26 cellular contexts compared by ENCODE assay signal in genomic region chr22:20798974-20799373, GRCh38. TPM values are rescaled to one million over a fixed set of nuclear protein-coding genes. Genes with fewer than 3 reads are reported as not detected.
"Had no signal": no experiment of that assay in that cellular context is flagged by ENCODE, and none has a peak within 500 bp of the region (broad histone marks: within the 10 kb centered on the region; RNA-seq: fewer than 3 reads in every experiment).

No MANE protein-coding gene starts in this region.

- H3K4me1 Mint-ChIP-seq: brain, memory B cell had no signal

- H3K4me1 ChIP-seq: ascending aorta, spleen had no signal

- H3K9me3 Mint-ChIP-seq: brain; endodermal cell; memory B cell; natural killer cell treated with Interleukin-12 subunit alpha and Interleukin-12 subunit beta and Interleukin-15 and Interleukin-18, amount 100 ng/mL, for 72 hours had no signal

- H3K27me3 Mint-ChIP-seq: activated naive CD8-positive, alpha-beta T cell; brain; memory B cell; natural killer cell treated with Interleukin-12 subunit alpha and Interleukin-12 subunit beta and Interleukin-15 and Interleukin-18, amount 100 ng/mL, for 72 hours had no signal

- H3K27ac Mint-ChIP-seq: activated naive CD8-positive, alpha-beta T cell; brain; memory B cell; natural killer cell treated with Interleukin-12 subunit alpha and Interleukin-12 subunit beta and Interleukin-15 and Interleukin-18, amount 100 ng/mL, for 72 hours had no signal

- H3K4me3 Mint-ChIP-seq: activated naive CD8-positive, alpha-beta T cell; brain; endodermal cell; memory B cell; natural killer cell treated with Interleukin-12 subunit alpha and Interleukin-12 subunit beta and Interleukin-15 and Interleukin-18, amount 100 ng/mL, for 72 hours had no signal

- DNase-seq: activated CD4-positive, alpha-beta T cell treated with anti-CD3 and anti-CD28 coated beads for 4 hours; activated CD4-positive, alpha-beta T cell treated with anti-CD3 and anti-CD28 coated beads, Interleukin-2, amount 50 U/mL, for 4 hours; activated effector memory CD4-positive, alpha-beta T cell treated with Interleukin-2 at 50 U/mL for 16 hours; activated naive CD4-positive, alpha-beta T cell treated with Interleukin-2 at 50 U/mL for 16 hours; activated T-cell treated with anti-CD3 and anti-CD28 coated beads for 4 hours; adrenal gland; endodermal cell; foreskin fibroblast; head of caudate nucleus; hippocampal formation; left colon; mucosa of descending colon; right cardiac atrium; spleen; stimulated activated naive CD4-positive, alpha-beta T cell; SW 1271; T-helper 2 cell had no signal

- H3K9me3 ChIP-seq: adrenal gland, ascending aorta, mucosa of descending colon, spleen, thoracic aorta had no signal

- ATAC-seq: left colon; mucosa of descending colon; natural killer cell treated with Interleukin-12 subunit alpha and Interleukin-12 subunit beta and Interleukin-15 and Interleukin-18, amount 100 ng/mL, for 72 hours; right cardiac atrium had no signal

- H3K27me3 ChIP-seq: adrenal gland, ascending aorta, spleen had no signal

- H3K4me3 ChIP-seq: adrenal gland, ascending aorta, mucosa of descending colon, spleen, thoracic aorta had no signal

RNA-seq across cellular contexts. Expression of gene SERPIND1, which starts 25.1 kb away (rescaled TPM):
- total RNA-seq: ascending aorta, endodermal cell, left colon, lower leg skin, mucosa of descending colon, myocyte, thoracic aorta had no signal
- polyA plus RNA-seq: keratinocyte had no signal
